2 cellular contexts compared by ENCODE assay signal in the genomic region with DNA sequence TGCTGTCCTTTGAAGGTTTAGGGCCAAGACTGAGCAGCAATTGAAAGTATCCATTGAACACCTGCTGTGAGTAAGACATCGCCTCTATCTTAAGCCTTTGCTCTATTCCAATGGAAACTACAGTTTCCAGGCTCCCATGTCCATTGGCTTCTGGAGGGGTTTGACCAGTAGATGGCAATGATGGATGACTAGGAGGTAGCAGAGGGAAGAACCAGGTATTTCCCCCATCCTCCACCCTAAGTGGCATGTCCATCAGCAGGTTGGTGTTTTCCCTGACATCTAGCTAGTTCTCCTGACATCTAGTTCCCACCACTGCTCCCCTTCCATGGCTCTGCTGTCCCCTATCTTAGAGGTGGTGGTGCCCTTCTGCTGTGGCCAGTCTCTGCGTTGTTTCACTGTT.
TF ChIP-seq lines count a peak whose summit lies in the region.

No MANE protein-coding gene starts in this region.

TF ChIP-seq in GM12878, 131 proteins besides CTCF, POLR2A, EP300 and RAD21 (continues in another document):
- TF ChIP-seq, protein P1, sequence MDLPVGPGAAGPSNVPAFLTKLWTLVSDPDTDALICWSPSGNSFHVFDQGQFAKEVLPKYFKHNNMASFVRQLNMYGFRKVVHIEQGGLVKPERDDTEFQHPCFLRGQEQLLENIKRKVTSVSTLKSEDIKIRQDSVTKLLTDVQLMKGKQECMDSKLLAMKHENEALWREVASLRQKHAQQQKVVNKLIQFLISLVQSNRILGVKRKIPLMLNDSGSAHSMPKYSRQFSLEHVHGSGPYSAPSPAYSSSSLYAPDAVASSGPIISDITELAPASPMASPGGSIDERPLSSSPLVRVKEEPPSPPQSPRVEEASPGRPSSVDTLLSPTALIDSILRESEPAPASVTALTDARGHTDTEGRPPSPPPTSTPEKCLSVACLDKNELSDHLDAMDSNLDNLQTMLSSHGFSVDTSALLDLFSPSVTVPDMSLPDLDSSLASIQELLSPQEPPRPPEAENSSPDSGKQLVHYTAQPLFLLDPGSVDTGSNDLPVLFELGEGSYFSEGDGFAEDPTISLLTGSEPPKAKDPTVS (IDR thresholded peaks at IDR 0.05; ENCODE audit: low read depth, low read length), result 0 out of 2 replicates have a peak, but pooled peaks have one; percentile 30
- TF ChIP-seq CHD1 (IDR thresholded peaks at IDR 0.05; ENCODE audit: low read depth, low read length), result no peak
- no peak for TF ChIP-seq NFXL1 (IDR thresholded peaks at IDR 0.05; ENCODE audit: borderline replicate concordance)
- TF ChIP-seq DPF2 (IDR thresholded peaks at IDR 0.05), result no peak
- TF ChIP-seq, protein P2, sequence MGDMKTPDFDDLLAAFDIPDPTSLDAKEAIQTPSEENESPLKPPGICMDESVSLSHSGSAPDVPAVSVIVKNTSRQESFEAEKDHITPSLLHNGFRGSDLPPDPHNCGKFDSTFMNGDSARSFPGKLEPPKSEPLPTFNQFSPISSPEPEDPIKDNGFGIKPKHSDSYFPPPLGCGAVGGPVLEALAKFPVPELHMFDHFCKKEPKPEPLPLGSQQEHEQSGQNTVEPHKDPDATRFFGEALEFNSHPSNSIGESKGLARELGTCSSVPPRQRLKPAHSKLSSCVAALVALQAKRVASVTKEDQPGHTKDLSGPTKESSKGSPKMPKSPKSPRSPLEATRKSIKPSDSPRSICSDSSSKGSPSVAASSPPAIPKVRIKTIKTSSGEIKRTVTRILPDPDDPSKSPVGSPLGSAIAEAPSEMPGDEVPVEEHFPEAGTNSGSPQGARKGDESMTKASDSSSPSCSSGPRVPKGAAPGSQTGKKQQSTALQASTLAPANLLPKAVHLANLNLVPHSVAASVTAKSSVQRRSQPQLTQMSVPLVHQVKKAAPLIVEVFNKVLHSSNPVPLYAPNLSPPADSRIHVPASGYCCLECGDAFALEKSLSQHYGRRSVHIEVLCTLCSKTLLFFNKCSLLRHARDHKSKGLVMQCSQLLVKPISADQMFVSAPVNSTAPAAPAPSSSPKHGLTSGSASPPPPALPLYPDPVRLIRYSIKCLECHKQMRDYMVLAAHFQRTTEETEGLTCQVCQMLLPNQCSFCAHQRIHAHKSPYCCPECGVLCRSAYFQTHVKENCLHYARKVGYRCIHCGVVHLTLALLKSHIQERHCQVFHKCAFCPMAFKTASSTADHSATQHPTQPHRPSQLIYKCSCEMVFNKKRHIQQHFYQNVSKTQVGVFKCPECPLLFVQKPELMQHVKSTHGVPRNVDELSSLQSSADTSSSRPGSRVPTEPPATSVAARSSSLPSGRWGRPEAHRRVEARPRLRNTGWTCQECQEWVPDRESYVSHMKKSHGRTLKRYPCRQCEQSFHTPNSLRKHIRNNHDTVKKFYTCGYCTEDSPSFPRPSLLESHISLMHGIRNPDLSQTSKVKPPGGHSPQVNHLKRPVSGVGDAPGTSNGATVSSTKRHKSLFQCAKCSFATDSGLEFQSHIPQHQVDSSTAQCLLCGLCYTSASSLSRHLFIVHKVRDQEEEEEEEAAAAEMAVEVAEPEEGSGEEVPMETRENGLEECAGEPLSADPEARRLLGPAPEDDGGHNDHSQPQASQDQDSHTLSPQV (IDR thresholded peaks at IDR 0.05), result no peak
- TF ChIP-seq JUNB (IDR thresholded peaks at IDR 0.05), result no peak
- TF ChIP-seq ESRRA (IDR thresholded peaks at IDR 0.05; ENCODE audit: low read length), result no peak
- TF ChIP-seq, protein P3, sequence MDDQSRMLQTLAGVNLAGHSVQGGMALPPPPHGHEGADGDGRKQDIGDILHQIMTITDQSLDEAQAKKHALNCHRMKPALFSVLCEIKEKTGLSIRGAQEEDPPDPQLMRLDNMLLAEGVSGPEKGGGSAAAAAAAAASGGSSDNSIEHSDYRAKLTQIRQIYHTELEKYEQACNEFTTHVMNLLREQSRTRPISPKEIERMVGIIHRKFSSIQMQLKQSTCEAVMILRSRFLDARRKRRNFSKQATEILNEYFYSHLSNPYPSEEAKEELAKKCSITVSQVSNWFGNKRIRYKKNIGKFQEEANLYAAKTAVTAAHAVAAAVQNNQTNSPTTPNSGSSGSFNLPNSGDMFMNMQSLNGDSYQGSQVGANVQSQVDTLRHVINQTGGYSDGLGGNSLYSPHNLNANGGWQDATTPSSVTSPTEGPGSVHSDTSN (IDR thresholded peaks at IDR 0.05; ENCODE audit: insufficient replicate concordance, low read depth, low read length), result peak; percentile 15
- TF ChIP-seq HDAC2 (IDR thresholded peaks at IDR 0.05), result no peak
- TF ChIP-seq MYB (IDR thresholded peaks at IDR 0.05; ENCODE audit: borderline replicate concordance, low read depth, low read length), result no peak
- no peak for TF ChIP-seq CREB1 (IDR thresholded peaks at IDR 0.05; ENCODE audit: low read depth)
- TF ChIP-seq, protein P4, sequence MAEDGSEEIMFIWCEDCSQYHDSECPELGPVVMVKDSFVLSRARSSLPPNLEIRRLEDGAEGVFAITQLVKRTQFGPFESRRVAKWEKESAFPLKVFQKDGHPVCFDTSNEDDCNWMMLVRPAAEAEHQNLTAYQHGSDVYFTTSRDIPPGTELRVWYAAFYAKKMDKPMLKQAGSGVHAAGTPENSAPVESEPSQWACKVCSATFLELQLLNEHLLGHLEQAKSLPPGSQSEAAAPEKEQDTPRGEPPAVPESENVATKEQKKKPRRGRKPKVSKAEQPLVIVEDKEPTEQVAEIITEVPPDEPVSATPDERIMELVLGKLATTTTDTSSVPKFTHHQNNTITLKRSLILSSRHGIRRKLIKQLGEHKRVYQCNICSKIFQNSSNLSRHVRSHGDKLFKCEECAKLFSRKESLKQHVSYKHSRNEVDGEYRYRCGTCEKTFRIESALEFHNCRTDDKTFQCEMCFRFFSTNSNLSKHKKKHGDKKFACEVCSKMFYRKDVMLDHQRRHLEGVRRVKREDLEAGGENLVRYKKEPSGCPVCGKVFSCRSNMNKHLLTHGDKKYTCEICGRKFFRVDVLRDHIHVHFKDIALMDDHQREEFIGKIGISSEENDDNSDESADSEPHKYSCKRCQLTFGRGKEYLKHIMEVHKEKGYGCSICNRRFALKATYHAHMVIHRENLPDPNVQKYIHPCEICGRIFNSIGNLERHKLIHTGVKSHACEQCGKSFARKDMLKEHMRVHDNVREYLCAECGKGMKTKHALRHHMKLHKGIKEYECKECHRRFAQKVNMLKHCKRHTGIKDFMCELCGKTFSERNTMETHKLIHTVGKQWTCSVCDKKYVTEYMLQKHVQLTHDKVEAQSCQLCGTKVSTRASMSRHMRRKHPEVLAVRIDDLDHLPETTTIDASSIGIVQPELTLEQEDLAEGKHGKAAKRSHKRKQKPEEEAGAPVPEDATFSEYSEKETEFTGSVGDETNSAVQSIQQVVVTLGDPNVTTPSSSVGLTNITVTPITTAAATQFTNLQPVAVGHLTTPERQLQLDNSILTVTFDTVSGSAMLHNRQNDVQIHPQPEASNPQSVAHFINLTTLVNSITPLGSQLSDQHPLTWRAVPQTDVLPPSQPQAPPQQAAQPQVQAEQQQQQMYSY (CRISPR knock-in tag; IDR thresholded peaks at IDR 0.05), result no peak
- no peak for TF ChIP-seq RBBP5 (conservative IDR thresholded peaks at IDR 0.05)
- TF ChIP-seq CBFB (IDR thresholded peaks at IDR 0.05; ENCODE audit: low read depth), result no peak

TF ChIP-seq in HepG2, 621 proteins besides CTCF, POLR2A, EP300 and RAD21:
- peak; percentile 45 for TF ChIP-seq TEAD3 (CRISPR knock-in tag; optimal IDR thresholded peaks at IDR 0.05; ENCODE audit: borderline replicate concordance)
- TF ChIP-seq ELF3 (CRISPR knock-in tag; IDR thresholded peaks at IDR 0.05), result 0 out of 2 replicates have a peak, but pooled peaks have one; percentile 14
- TF ChIP-seq ATAD3A (CRISPR knock-in tag; IDR thresholded peaks at IDR 0.05), result no peak
- TF ChIP-seq, protein P5, sequence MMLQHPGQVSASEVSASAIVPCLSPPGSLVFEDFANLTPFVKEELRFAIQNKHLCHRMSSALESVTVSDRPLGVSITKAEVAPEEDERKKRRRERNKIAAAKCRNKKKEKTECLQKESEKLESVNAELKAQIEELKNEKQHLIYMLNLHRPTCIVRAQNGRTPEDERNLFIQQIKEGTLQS (CRISPR knock-in tag; IDR thresholded peaks at IDR 0.05), result no peak
- no peak for TF ChIP-seq NFATC3 (CRISPR knock-in tag; IDR thresholded peaks at IDR 0.05)
- no peak for TF ChIP-seq ZFP1 (CRISPR knock-in tag; IDR thresholded peaks at IDR 0.05)
- TF ChIP-seq GATA4 (IDR thresholded peaks at IDR 0.05; ENCODE audit: borderline replicate concordance, low read depth), result no peak
- TF ChIP-seq, protein P6, sequence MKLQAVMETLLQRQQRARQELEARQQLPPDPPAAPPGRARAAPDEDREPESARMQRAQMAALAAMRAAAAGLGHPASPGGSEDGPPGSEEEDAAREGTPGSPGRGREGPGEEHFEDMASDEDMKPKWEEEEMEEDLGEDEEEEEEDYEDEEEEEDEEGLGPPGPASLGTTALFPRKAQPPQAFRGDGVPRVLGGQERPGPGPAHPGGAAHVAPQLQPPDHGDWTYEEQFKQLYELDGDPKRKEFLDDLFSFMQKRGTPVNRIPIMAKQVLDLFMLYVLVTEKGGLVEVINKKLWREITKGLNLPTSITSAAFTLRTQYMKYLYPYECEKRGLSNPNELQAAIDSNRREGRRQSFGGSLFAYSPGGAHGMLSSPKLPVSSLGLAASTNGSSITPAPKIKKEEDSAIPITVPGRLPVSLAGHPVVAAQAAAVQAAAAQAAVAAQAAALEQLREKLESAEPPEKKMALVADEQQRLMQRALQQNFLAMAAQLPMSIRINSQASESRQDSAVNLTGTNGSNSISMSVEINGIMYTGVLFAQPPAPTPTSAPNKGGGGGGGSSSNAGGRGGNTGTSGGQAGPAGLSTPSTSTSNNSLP (IDR thresholded peaks at IDR 0.05; ENCODE audit: low read depth, low read length), result no peak
- TF ChIP-seq, protein P7, sequence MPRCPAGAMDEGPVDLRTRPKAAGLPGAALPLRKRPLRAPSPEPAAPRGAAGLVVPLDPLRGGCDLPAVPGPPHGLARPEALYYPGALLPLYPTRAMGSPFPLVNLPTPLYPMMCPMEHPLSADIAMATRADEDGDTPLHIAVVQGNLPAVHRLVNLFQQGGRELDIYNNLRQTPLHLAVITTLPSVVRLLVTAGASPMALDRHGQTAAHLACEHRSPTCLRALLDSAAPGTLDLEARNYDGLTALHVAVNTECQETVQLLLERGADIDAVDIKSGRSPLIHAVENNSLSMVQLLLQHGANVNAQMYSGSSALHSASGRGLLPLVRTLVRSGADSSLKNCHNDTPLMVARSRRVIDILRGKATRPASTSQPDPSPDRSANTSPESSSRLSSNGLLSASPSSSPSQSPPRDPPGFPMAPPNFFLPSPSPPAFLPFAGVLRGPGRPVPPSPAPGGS (CRISPR knock-in tag; IDR thresholded peaks at IDR 0.05), result no peak
- TF ChIP-seq STAG1 (CRISPR knock-in tag; IDR thresholded peaks at IDR 0.05), result peak; percentile 48
- TF ChIP-seq, protein P8, sequence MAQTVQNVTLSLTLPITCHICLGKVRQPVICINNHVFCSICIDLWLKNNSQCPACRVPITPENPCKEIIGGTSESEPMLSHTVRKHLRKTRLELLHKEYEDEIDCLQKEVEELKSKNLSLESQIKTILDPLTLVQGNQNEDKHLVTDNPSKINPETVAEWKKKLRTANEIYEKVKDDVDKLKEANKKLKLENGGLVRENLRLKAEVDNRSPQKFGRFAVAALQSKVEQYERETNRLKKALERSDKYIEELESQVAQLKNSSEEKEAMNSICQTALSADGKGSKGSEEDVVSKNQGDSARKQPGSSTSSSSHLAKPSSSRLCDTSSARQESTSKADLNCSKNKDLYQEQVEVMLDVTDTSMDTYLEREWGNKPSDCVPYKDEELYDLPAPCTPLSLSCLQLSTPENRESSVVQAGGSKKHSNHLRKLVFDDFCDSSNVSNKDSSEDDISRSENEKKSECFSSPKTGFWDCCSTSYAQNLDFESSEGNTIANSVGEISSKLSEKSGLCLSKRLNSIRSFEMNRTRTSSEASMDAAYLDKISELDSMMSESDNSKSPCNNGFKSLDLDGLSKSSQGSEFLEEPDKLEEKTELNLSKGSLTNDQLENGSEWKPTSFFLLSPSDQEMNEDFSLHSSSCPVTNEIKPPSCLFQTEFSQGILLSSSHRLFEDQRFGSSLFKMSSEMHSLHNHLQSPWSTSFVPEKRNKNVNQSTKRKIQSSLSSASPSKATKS (CRISPR knock-in tag; IDR thresholded peaks at IDR 0.05), result no peak
- TF ChIP-seq, protein P9, sequence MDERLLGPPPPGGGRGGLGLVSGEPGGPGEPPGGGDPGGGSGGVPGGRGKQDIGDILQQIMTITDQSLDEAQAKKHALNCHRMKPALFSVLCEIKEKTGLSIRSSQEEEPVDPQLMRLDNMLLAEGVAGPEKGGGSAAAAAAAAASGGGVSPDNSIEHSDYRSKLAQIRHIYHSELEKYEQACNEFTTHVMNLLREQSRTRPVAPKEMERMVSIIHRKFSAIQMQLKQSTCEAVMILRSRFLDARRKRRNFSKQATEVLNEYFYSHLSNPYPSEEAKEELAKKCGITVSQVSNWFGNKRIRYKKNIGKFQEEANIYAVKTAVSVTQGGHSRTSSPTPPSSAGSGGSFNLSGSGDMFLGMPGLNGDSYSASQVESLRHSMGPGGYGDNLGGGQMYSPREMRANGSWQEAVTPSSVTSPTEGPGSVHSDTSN (CRISPR knock-in tag; IDR thresholded peaks at IDR 0.05), result peak; percentile 22; the same call in 1 of the 2 replicates
TF ChIP-seq in HepG2: peak in this region for 4.
